ENCODE assay signal across 20 cellular contexts in genomic region chr5:61969761-61970160, GRCh38.
"Had no signal": no experiment of that assay in that cellular context is flagged by ENCODE, and none has a peak within 500 bp of the region (broad histone marks: within the 10 kb centered on the region; RNA-seq: fewer than 3 reads in every experiment).

No MANE protein-coding gene starts in this region.

- H3K36me3 ChIP-seq: gastrocnemius medialis, heart right ventricle, ovary, right lobe of liver, thyroid gland had no signal

- H3K4me1 ChIP-seq: body of pancreas, gastrocnemius medialis, heart right ventricle, psoas muscle, right lobe of liver, thyroid gland had no signal

- H3K9me3 Mint-ChIP-seq: activated CD4-positive, alpha-beta memory T cell treated with anti-CD3 and anti-CD28 coated beads, Interleukin-2, amount 10 ng/mL, durations not matched to agents 7 days and 5 days; effector memory CD8-positive, alpha-beta T cell; naive thymus-derived CD8-positive, alpha-beta T cell had no signal

- H3K27ac ChIP-seq: body of pancreas, gastrocnemius medialis, heart right ventricle, ovary, psoas muscle, right lobe of liver, thyroid gland had no signal

- ATAC-seq: activated CD8-positive, alpha-beta memory T cell treated with anti-CD3 and anti-CD28 coated beads, Interleukin-2, amount 10 ng/mL, durations not matched to agents 7 days and 5 days; body of pancreas; effector memory CD8-positive, alpha-beta T cell; gastrocnemius medialis; heart right ventricle; naive thymus-derived CD8-positive, alpha-beta T cell; psoas muscle; right lobe of liver; stimulated activated memory B cell treated with anti-CD40 and anti-IgM and Interleukin-4, amounts not matched to agents 10 μg/mL and 1 μg/mL and 100 μg/mL, for 72 hours had no signal

- H3K9me3 ChIP-seq: body of pancreas, gastrocnemius medialis, heart right ventricle, ovary, psoas muscle, right lobe of liver, thyroid gland had no signal

- H3K4me1 Mint-ChIP-seq: activated CD4-positive, alpha-beta memory T cell treated with anti-CD3 and anti-CD28 coated beads, Interleukin-2, amount 10 ng/mL, durations not matched to agents 7 days and 5 days; activated CD8-positive, alpha-beta memory T cell treated with anti-CD3 and anti-CD28 coated beads, Interleukin-2, amount 10 ng/mL, durations not matched to agents 7 days and 5 days; naive thymus-derived CD8-positive, alpha-beta T cell; stimulated activated memory B cell treated with anti-CD40 and anti-IgM and Interleukin-4, amounts not matched to agents 10 μg/mL and 1 μg/mL and 100 μg/mL, for 72 hours had no signal

- H3K27me3 Mint-ChIP-seq: stimulated activated memory B cell treated with anti-CD40 and anti-IgM and Interleukin-4, amounts not matched to agents 10 μg/mL and 1 μg/mL and 100 μg/mL, for 72 hours had no signal

- H3K27ac Mint-ChIP-seq: activated CD4-positive, alpha-beta memory T cell treated with anti-CD3 and anti-CD28 coated beads, Interleukin-2, amount 10 ng/mL, durations not matched to agents 7 days and 5 days; activated CD8-positive, alpha-beta memory T cell treated with anti-CD3 and anti-CD28 coated beads, Interleukin-2, amount 10 ng/mL, durations not matched to agents 7 days and 5 days; activated naive CD8-positive, alpha-beta T cell; effector memory CD8-positive, alpha-beta T cell; naive thymus-derived CD8-positive, alpha-beta T cell; stimulated activated memory B cell treated with anti-CD40 and anti-IgM and Interleukin-4, amounts not matched to agents 10 μg/mL and 1 μg/mL and 100 μg/mL, for 72 hours had no signal

- H3K4me3 ChIP-seq: body of pancreas, gastrocnemius medialis, heart right ventricle, ovary, psoas muscle, right lobe of liver, thyroid gland had no signal

- DNase-seq: activated CD4-positive, alpha-beta memory T cell treated with anti-CD3 and anti-CD28 coated beads, Interleukin-2, amount 10 ng/mL, durations not matched to agents 7 days and 5 days; activated CD4-positive, alpha-beta T cell treated with anti-CD3 and anti-CD28 coated beads for 48 hours; activated CD4-positive, CD25-positive, alpha-beta regulatory T cell; activated CD8-positive, alpha-beta memory T cell treated with anti-CD3 and anti-CD28 coated beads, Interleukin-2, amount 10 ng/mL, durations not matched to agents 7 days and 5 days; amniotic stem cell; body of pancreas; caudate nucleus; effector memory CD8-positive, alpha-beta T cell; gastrocnemius medialis; heart right ventricle; naive thymus-derived CD8-positive, alpha-beta T cell; ovary; psoas muscle; right lobe of liver; stimulated activated CD4-positive, alpha-beta T cell treated with anti-CD3 and anti-CD28 coated beads, Interleukin-4, amount 100 ng/mL, for 4 hours; T-helper 1 cell; T-helper 9 cell; thyroid gland had no signal

- H3K4me3 Mint-ChIP-seq: activated CD4-positive, alpha-beta memory T cell treated with anti-CD3 and anti-CD28 coated beads, Interleukin-2, amount 10 ng/mL, durations not matched to agents 7 days and 5 days; activated CD8-positive, alpha-beta memory T cell treated with anti-CD3 and anti-CD28 coated beads, Interleukin-2, amount 10 ng/mL, durations not matched to agents 7 days and 5 days; activated naive CD8-positive, alpha-beta T cell; effector memory CD8-positive, alpha-beta T cell; naive thymus-derived CD8-positive, alpha-beta T cell; stimulated activated memory B cell treated with anti-CD40 and anti-IgM and Interleukin-4, amounts not matched to agents 10 μg/mL and 1 μg/mL and 100 μg/mL, for 72 hours had no signal

- H3K27me3 ChIP-seq: body of pancreas, gastrocnemius medialis, ovary, right lobe of liver, thyroid gland had no signal

- H3K36me3 Mint-ChIP-seq: activated CD8-positive, alpha-beta memory T cell treated with anti-CD3 and anti-CD28 coated beads, Interleukin-2, amount 10 ng/mL, durations not matched to agents 7 days and 5 days; activated naive CD8-positive, alpha-beta T cell; naive thymus-derived CD8-positive, alpha-beta T cell; stimulated activated memory B cell treated with anti-CD40 and anti-IgM and Interleukin-4, amounts not matched to agents 10 μg/mL and 1 μg/mL and 100 μg/mL, for 72 hours had no signal
